In genomic region chr12:113359939-113360748, GRCh38 we compare ENCODE assay signal across 10 cellular contexts.
DNase-seq lines count a peak whose midpoint lies in the region; TF ChIP-seq lines count a peak whose summit lies in the region.
"Had no signal": no experiment of that assay in that cellular context is flagged by ENCODE, and none has a peak within 500 bp of the region (broad histone marks: within the 10 kb centered on the region; RNA-seq: fewer than 3 reads in every experiment).

No MANE protein-coding gene starts in this region.

- no peaks in the 10 kb centered on the region for H3K27me3 ChIP-seq in DOHH2 (ENCODE audit: control insufficient read depth, low read length)
- no peaks in the 10 kb centered on the region for H3K27me3 ChIP-seq in OCI-LY3 (ENCODE audit: low read depth, low read length)
- H3K27me3 ChIP-seq in rectal smooth muscle tissue (ENCODE audit: control insufficient read depth, insufficient read depth, low read length) = no peaks in the 10 kb centered on the region

- no peaks in the 10 kb centered on the region for H3F3A ChIP-seq in DOHH2 (ENCODE audit: control insufficient read depth, insufficient read depth)

- H3K79me2 ChIP-seq in DOHH2 (ENCODE audit: control insufficient read depth, low read length) (no peaks in the 10 kb centered on the region; the same call in 1 of the 2 replicates), OCI-LY3 (ENCODE audit: low read length) (peaks cover 6% of the 10 kb centered on the region)

- H3K9me2 ChIP-seq in DOHH2 (replicated peaks; ENCODE audit: control insufficient read depth, low read length) = no peaks in the 10 kb centered on the region

- TF ChIP-seq CTCF in DOHH2 (IDR thresholded peaks at IDR 0.05; ENCODE audit: low read depth, low read length, poor library complexity, severe bottlenecking) = no peak
- TF ChIP-seq CTCF in OCI-LY3 (IDR thresholded peaks at IDR 0.05; ENCODE audit: low read depth, low read length) = peak; percentile 21

- no peak overlapping the region for H3K27ac ChIP-seq in DOHH2 (ENCODE audit: low read depth, low read length)
- H3K27ac ChIP-seq in OCI-LY3 (ENCODE audit: low read length) = no peak overlapping the region
- no peak overlapping the region for H3K27ac ChIP-seq in rectal smooth muscle tissue (ENCODE audit: low read depth, low read length)

- no peak for DNase-seq in cortex of kidney (lab: John Stamatoyannopoulos, UW)
- DNase-seq in D341Med (ENCODE audit: low spot score) = no peak
- no peak for DNase-seq in NCI-H2107 (lab: John Stamatoyannopoulos, UW)
- DNase-seq in T-helper 9 cell = no peak
- DNase-seq: activated naive CD4-positive, alpha-beta T cell treated with Interleukin-2 at 50 U/mL for 16 hours; NCI-H1436 had no signal

- H3K4me1 ChIP-seq in DOHH2 (ENCODE audit: control insufficient read depth, low read length) = peaks cover 14% of the 10 kb centered on the region
- peaks cover 15% of the 10 kb centered on the region for H3K4me1 ChIP-seq in OCI-LY3 (ENCODE audit: low read length)
- H3K4me1 ChIP-seq in rectal smooth muscle tissue (ENCODE audit: control insufficient read depth, insufficient read depth, low read length) = peaks cover 3% of the 10 kb centered on the region

- no peak overlapping the region for H2AFZ ChIP-seq in OCI-LY3 (ENCODE audit: low read depth, low read length)

- H4K20me1 ChIP-seq in DOHH2 (ENCODE audit: control insufficient read depth, insufficient read depth, low read depth, low read length) = no peaks in the 10 kb centered on the region
- no peaks in the 10 kb centered on the region for H4K20me1 ChIP-seq in OCI-LY3 (ENCODE audit: insufficient read depth, low read length)

- H3K9me3 Mint-ChIP-seq in dendritic cell treated with granulocyte-macrophage colony-stimulating factor and Interleukin-4, amounts not matched to agents 40 ng/mL and 50 ng/mL, for 4 days = no peaks in the 10 kb centered on the region

- H3K9me3 ChIP-seq in DOHH2 (ENCODE audit: control insufficient read depth, insufficient read depth, low read length) = no peaks in the 10 kb centered on the region
- H3K9me3 ChIP-seq in OCI-LY3 (ENCODE audit: insufficient read depth, low read length) = no peaks in the 10 kb centered on the region

- H3K9ac ChIP-seq in OCI-LY3 (ENCODE audit: low read length) (no peak overlapping the region), rectal smooth muscle tissue (ENCODE audit: low read length) (no peak overlapping the region)

- peak overlapping the region; percentile 90 for H3K4me3 Mint-ChIP-seq in dendritic cell treated with granulocyte-macrophage colony-stimulating factor and Interleukin-4, amounts not matched to agents 40 ng/mL and 50 ng/mL, for 4 days

- peaks cover 33% of the 10 kb centered on the region for H3K4me1 Mint-ChIP-seq in dendritic cell treated with granulocyte-macrophage colony-stimulating factor and Interleukin-4, amounts not matched to agents 40 ng/mL and 50 ng/mL, for 4 days (ENCODE audit: low read depth)

- intact Hi-C loops in dendritic cell treated with granulocyte-macrophage colony-stimulating factor and Interleukin-4, amounts not matched to agents 40 ng/mL and 50 ng/mL, for 4 days (cut with micrococcal nuclease) = loop anchor here (2.0 kb wide), 1 partner anchor 63 kb away; the partner anchor contains the start of gene SDSL

- H3K36me3 Mint-ChIP-seq in dendritic cell treated with granulocyte-macrophage colony-stimulating factor and Interleukin-4, amounts not matched to agents 40 ng/mL and 50 ng/mL, for 4 days (ENCODE audit: low read depth) = peaks cover 36% of the 10 kb centered on the region

- H3K4me3 ChIP-seq in DOHH2 (ENCODE audit: low read length) (no peak overlapping the region), OCI-LY3 (ENCODE audit: low read length) (peak overlapping the region; percentile 91; the same call in 1 of the 2 replicates), rectal smooth muscle tissue (ENCODE audit: low read length) (peak overlapping the region; percentile 89)

- H3K27me3 Mint-ChIP-seq in dendritic cell treated with granulocyte-macrophage colony-stimulating factor and Interleukin-4, amounts not matched to agents 40 ng/mL and 50 ng/mL, for 4 days = no peaks in the 10 kb centered on the region

- peak overlapping the region; percentile 79; the same call in 1 of the 2 replicates for H3K4me2 ChIP-seq in DOHH2 (ENCODE audit: low read length)
- peak overlapping the region; percentile 98 for H3K4me2 ChIP-seq in OCI-LY3 (ENCODE audit: low read length)

- no peaks in the 10 kb centered on the region for H3K36me3 ChIP-seq in DOHH2 (ENCODE audit: control insufficient read depth, low read length)
- H3K36me3 ChIP-seq in OCI-LY3 (replicated peaks; ENCODE audit: low read depth, low read length) = no peaks in the 10 kb centered on the region
- no peaks in the 10 kb centered on the region for H3K36me3 ChIP-seq in rectal smooth muscle tissue (ENCODE audit: control insufficient read depth, insufficient read depth, low read length)

- peak overlapping the region; percentile 84 for H3K27ac Mint-ChIP-seq in dendritic cell treated with granulocyte-macrophage colony-stimulating factor and Interleukin-4, amounts not matched to agents 40 ng/mL and 50 ng/mL, for 4 days
